ENCODE assay signal across 2 cellular contexts in the genomic region with DNA sequence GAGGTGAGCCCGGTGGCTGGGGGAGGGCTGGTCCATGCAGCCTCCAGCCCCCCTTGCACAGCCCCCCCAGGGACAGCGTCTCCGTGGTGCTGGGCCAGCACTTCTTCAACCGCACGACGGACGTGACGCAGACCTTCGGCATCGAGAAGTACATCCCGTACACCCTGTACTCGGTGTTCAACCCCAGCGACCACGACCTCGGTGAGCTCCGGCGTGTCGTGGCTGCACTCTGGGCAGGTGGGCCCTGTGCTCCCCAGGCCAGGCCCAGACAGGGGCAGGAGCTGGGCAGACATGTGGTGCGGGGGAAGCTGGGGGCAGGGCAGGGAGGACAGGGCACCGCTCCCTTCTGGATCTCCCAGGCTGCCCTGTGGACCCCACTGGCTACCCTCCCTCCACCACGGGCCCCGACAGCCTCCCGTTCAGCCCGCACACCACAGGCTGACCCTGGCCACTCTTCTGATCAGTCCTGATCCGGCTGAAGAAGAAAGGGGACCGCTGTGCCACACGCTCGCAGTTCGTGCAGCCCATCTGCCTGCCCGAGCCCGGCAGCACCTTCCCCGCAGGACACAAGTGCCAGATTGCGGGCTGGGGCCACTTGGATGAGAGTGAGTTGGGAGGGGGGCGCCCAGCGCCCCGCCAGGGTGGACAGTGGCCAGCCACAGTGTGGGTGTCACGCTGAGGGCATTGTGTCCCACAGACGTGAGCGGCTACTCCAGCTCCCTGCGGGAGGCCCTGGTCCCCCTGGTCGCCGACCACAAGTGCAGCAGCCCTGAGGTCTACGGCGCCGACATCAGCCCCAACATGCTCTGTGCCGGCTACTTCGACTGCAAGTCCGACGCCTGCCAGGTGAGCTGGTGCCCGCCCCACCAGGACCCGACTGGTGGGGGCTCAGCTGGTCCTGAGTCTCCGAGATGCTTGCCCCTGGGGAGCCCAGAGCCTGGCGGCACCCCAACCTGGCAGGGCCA.
TF ChIP-seq lines count a peak whose summit lies in the region.

No MANE protein-coding gene starts in this region.

TF ChIP-seq in H1, 55 proteins besides CTCF, POLR2A, EP300 and RAD21:
- no peak for TF ChIP-seq POU5F1 (IDR thresholded peaks at IDR 0.05; ENCODE audit: low read depth, low read length)
- TF ChIP-seq SIX5 (IDR thresholded peaks at IDR 0.05; ENCODE audit: low read depth, low read length) = no peak

TF ChIP-seq in HepG2, 621 proteins besides CTCF, POLR2A, EP300 and RAD21:
- TF ChIP-seq, protein P1, sequence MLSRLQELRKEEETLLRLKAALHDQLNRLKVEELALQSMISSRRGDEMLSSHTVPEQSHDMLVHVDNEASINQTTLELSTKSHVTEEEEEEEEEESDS (CRISPR knock-in tag; IDR thresholded peaks at IDR 0.05; ENCODE audit: borderline replicate concordance) = no peak
- TF ChIP-seq ZNF432 (CRISPR knock-in tag; IDR thresholded peaks at IDR 0.05; ENCODE audit: borderline replicate concordance) (no peak), NPAS2 (CRISPR knock-in tag; IDR thresholded peaks at IDR 0.05; ENCODE audit: borderline replicate concordance) (no peak), RBFOX2 (IDR thresholded peaks at IDR 0.05; ENCODE audit: low read depth, low read length) (peak; percentile 9; the same call in 1 of the 2 replicates), ZNF614 (CRISPR knock-in tag; IDR thresholded peaks at IDR 0.05; ENCODE audit: borderline replicate concordance) (no peak)
